In the genomic region with DNA sequence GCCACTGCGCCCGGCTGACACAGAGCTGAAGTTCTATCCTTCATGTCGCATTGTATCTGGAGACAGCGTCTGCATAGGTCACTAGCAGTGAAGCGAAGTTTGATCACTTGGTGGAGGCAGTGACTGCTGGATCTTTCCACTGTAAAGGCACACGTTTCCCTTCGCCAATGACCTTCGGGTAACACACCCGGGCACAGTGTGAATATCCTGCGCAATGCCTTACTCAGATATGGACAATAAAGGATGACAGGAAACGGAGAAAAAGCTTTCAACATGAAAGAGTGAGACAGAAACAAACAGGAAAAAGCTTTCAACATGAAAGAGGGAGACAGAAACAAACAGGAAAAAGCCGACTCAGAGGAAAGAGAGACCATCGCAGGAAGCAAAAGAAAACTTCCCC, we compare ENCODE assay signal across 1 cellular context.
TF ChIP-seq lines count a peak whose summit lies in the region.

No MANE protein-coding gene starts in this region.

TF ChIP-seq in H1, 55 proteins besides CTCF, POLR2A, EP300 and RAD21:
- TF ChIP-seq RXRA (IDR thresholded peaks at IDR 0.05; ENCODE audit: insufficient read depth, low read depth, low read length) (no peak), SP4 (IDR thresholded peaks at IDR 0.05; ENCODE audit: low read length) (no peak), SUZ12 (IDR thresholded peaks at IDR 0.05; ENCODE audit: low read length) (no peak), NRF1 (IDR thresholded peaks at IDR 0.05; ENCODE audit: low read depth, low read length) (no peak), BCL11A (IDR thresholded peaks at IDR 0.05; ENCODE audit: low read depth in 2 of 2, low read length in 2 of 2) (no peak), ASH2L (IDR thresholded peaks at IDR 0.05; ENCODE audit: low read length) (no peak), RBBP5 (IDR thresholded peaks at IDR 0.05; ENCODE audit: borderline replicate concordance, low read depth, low read length) (no peak), CHD2 (IDR thresholded peaks at IDR 0.05; ENCODE audit: low read length) (no peak), SIN3A (conservative IDR thresholded peaks at IDR 0.05 in 1 of 2, IDR thresholded peaks at IDR 0.05 in 1 of 2; ENCODE audit: low read depth in 1 of 2, low read length in 2 of 2) (no peak), CHD1 (IDR thresholded peaks at IDR 0.05; ENCODE audit: low read depth, low read length) (no peak), EGR1 (IDR thresholded peaks at IDR 0.05; ENCODE audit: borderline replicate concordance, low read depth, low read length) (no peak), TEAD4 (IDR thresholded peaks at IDR 0.05; ENCODE audit: low read depth, low read length) (no peak), CEBPB (IDR thresholded peaks at IDR 0.05; ENCODE audit: low read depth, low read length) (no peak), POU5F1 (IDR thresholded peaks at IDR 0.05; ENCODE audit: low read depth, low read length) (no peak), CREB1 (IDR thresholded peaks at IDR 0.05) (no peak)
- TF ChIP-seq, protein P1, sequence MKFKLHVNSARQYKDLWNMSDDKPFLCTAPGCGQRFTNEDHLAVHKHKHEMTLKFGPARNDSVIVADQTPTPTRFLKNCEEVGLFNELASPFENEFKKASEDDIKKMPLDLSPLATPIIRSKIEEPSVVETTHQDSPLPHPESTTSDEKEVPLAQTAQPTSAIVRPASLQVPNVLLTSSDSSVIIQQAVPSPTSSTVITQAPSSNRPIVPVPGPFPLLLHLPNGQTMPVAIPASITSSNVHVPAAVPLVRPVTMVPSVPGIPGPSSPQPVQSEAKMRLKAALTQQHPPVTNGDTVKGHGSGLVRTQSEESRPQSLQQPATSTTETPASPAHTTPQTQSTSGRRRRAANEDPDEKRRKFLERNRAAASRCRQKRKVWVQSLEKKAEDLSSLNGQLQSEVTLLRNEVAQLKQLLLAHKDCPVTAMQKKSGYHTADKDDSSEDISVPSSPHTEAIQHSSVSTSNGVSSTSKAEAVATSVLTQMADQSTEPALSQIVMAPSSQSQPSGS (IDR thresholded peaks at IDR 0.05; ENCODE audit: low read length), result no peak
